ENCODE assay signal across 31 cellular contexts in genomic region chr17:63652106-63652505, GRCh38. TPM values are rescaled to one million over a fixed set of nuclear protein-coding genes. Genes with fewer than 3 reads are reported as not detected.
DNase-seq lines count a peak whose midpoint lies in the region; ATAC-seq and TF ChIP-seq lines count a peak whose summit lies in the region.
"Had no signal": no experiment of that assay in that cellular context is flagged by ENCODE, and none has a peak within 500 bp of the region (broad histone marks: within the 10 kb centered on the region; RNA-seq: fewer than 3 reads in every experiment).

No MANE protein-coding gene starts in this region.

- H4K91ac ChIP-seq in mesenchymal stem cell (ENCODE audit: low read length), result no peak overlapping the region

- no peak for TF ChIP-seq CTCF in esophagus squamous epithelium (IDR thresholded peaks at IDR 0.05)

- no peak overlapping the region for H2AFZ ChIP-seq in mesenchymal stem cell (ENCODE audit: low read depth, low read length)

- no peak for TF ChIP-seq POLR2A in esophagus squamous epithelium (IDR thresholded peaks at IDR 0.05)

- H2AK5ac ChIP-seq in mesenchymal stem cell (ENCODE audit: low read length, severe bottlenecking), result no peak overlapping the region

- H3K4ac ChIP-seq in mesenchymal stem cell (ENCODE audit: low read depth in 1 of 2, low read length in 2 of 2), result no peak overlapping the region

- peak; percentile 18 for DNase-seq in NCI-H510A treated with DMSO at 0.1 percent for 48 hours (lab: John Stamatoyannopoulos, UW)
- no peak for DNase-seq in NCI-H510A (lab: John Stamatoyannopoulos, UW)
- peak; percentile 54 for DNase-seq in amniotic epithelial cell (ENCODE audit: low read depth)
- DNase-seq in mesenchymal stem cell, result peak; percentile 23
- DNase-seq in esophagus squamous epithelium (lab: John Stamatoyannopoulos, UW), result no peak
- no peak for DNase-seq in T-helper 1 cell
- DNase-seq: 8988T; activated CD4-positive, alpha-beta T cell treated with anti-CD3 and anti-CD28 coated beads for 4 hours; activated naive CD8-positive, alpha-beta T cell treated with anti-CD3 and anti-CD28 coated beads for 36 hours; activated T-cell treated with anti-CD3 and anti-CD28 coated beads for 4 hours; Caco-2; caudate nucleus; DMS53; effector memory CD8-positive, alpha-beta T cell; foreskin keratinocyte; lower lobe of right lung; mucosa of descending colon; natural killer cell; NCI-H1048; NCI-H2171 treated with DMSO at 0.1 percent for 48 hours; NCI-H524 treated with DMSO at 0.1 percent for 48 hours; NK-92 treated with Interleukin-12 subunit alpha and Interleukin-12 subunit beta, amount 100 ng/mL, for 24 hours; SHP77; T1000; WERI-Rb-1 had no signal

- WGBS in mesenchymal stem cell, result 51% methylated on average over 3 of the region's 3 CpGs
- WGBS in esophagus squamous epithelium, 2 donors, result 57 to 60% methylated on average over 3 of the region's 3 CpGs

- intact Hi-C loops in esophagus squamous epithelium (cut with DNase I), result no loop called here

- no peak overlapping the region for H3K4me2 ChIP-seq in mesenchymal stem cell (ENCODE audit: low read length, poor library complexity, severe bottlenecking)

- H3K36me3 ChIP-seq in mesenchymal stem cell (ENCODE audit: control insufficient read depth in 1 of 2, insufficient read depth in 2 of 2, low read depth in 1 of 2, low read length in 2 of 2) (peaks cover 7 to 73% of the 10 kb centered on the region in 2 experiments), esophagus squamous epithelium (peaks cover 0 to 94% (median 16%) of the 10 kb centered on the region in 3 donors)

- no peak for TF ChIP-seq EP300 in Ishikawa (IDR thresholded peaks at IDR 0.05; ENCODE audit: borderline replicate concordance)

- H3K23ac ChIP-seq in mesenchymal stem cell (ENCODE audit: low read length in 2 of 2), result no peak overlapping the region

- H2BK5ac ChIP-seq in mesenchymal stem cell (ENCODE audit: low read depth, low read length, poor library complexity, severe bottlenecking), result no peak overlapping the region

- peaks cover under 1% of the 10 kb centered on the region for H3K4me1 ChIP-seq in mesenchymal stem cell (ENCODE audit: control insufficient read depth, insufficient read depth, low read depth, low read length)
- H3K4me1 ChIP-seq in esophagus squamous epithelium, result peaks cover 0 to 3% (median 0%) of the 10 kb centered on the region in 3 donors
- H3K4me1 ChIP-seq: ascending aorta, Caco-2, foreskin keratinocyte had no signal

- no peak overlapping the region for H3K14ac ChIP-seq in mesenchymal stem cell (ENCODE audit: low read length in 2 of 2)

- no peak overlapping the region for H3K9ac ChIP-seq in mesenchymal stem cell (ENCODE audit: low read length)

- no peak overlapping the region for H4K8ac ChIP-seq in mesenchymal stem cell (ENCODE audit: low read length)

- no peak for TF ChIP-seq RAD21 in Ishikawa (IDR thresholded peaks at IDR 0.05; ENCODE audit: low read depth)

- H3K27me3 ChIP-seq in mesenchymal stem cell (ENCODE audit: control insufficient read depth in 1 of 2, insufficient read depth in 1 of 2, low read length in 2 of 2), result no peaks in the 10 kb centered on the region
- no peaks in the 10 kb centered on the region for H3K27me3 ChIP-seq in esophagus squamous epithelium
- H3K27me3 ChIP-seq: ascending aorta, foreskin keratinocyte had no signal

- H3K4me3 ChIP-seq in mesenchymal stem cell (ENCODE audit: insufficient read depth in 1 of 2, low read depth in 1 of 2, low read length in 2 of 2) (no peak overlapping the region), esophagus squamous epithelium (no peak overlapping the region)
- H3K4me3 ChIP-seq: ascending aorta, HAP-1, lower lobe of right lung, mucosa of descending colon had no signal

- H3K27ac ChIP-seq in mesenchymal stem cell (ENCODE audit: low read length, poor library complexity, severe bottlenecking) (no peak overlapping the region), esophagus squamous epithelium (no peak overlapping the region)
- H3K27ac ChIP-seq: ascending aorta, C4-2B, foreskin keratinocyte, lower lobe of right lung, WERI-Rb-1 had no signal

- no peak for ATAC-seq in GM21447 (IDR thresholded peaks at IDR 0.05; ENCODE audit: unreplicated experiment)
- ATAC-seq: effector memory CD8-positive, alpha-beta T cell; foreskin keratinocyte; natural killer cell; stimulated activated memory B cell treated with anti-CD40 and anti-IgM and Interleukin-4, amounts not matched to agents 10 μg/mL and 1 μg/mL and 100 μg/mL, for 72 hours had no signal

- H3K9me3 ChIP-seq in mesenchymal stem cell (ENCODE audit: control insufficient read depth, low read length), result no peaks in the 10 kb centered on the region
- H3K9me3 ChIP-seq in esophagus squamous epithelium, result no peaks in the 10 kb centered on the region
- H3K9me3 ChIP-seq: ascending aorta, Caco-2, HAP-1, lower lobe of right lung, mucosa of descending colon had no signal

- no peak overlapping the region for H2BK120ac ChIP-seq in mesenchymal stem cell (ENCODE audit: low read depth, low read length)

- H3K18ac ChIP-seq in mesenchymal stem cell (ENCODE audit: low read depth in 1 of 2, low read length in 2 of 2), result no peak overlapping the region

- no peak overlapping the region for H2BK15ac ChIP-seq in mesenchymal stem cell (ENCODE audit: low read depth, poor library complexity, severe bottlenecking)

- H2BK12ac ChIP-seq in mesenchymal stem cell (ENCODE audit: low read length in 2 of 2), result no peak overlapping the region

- H3K79me1 ChIP-seq in mesenchymal stem cell (replicated peaks; ENCODE audit: low read length, poor library complexity, severe bottlenecking), result peaks cover 11% of the 10 kb centered on the region

TF ChIP-seq in Ishikawa, 13 proteins besides CTCF, POLR2A, EP300 and RAD21:
- TF ChIP-seq TEAD4 (IDR thresholded peaks at IDR 0.05) (no peak), CEBPB (IDR thresholded peaks at IDR 0.05) (0 out of 2 replicates have a peak, but pooled peaks have one; percentile 4)
TF ChIP-seq in Ishikawa: peak in this region for 1.

RNA-seq across cellular contexts. Expression of gene MAP3K3, which starts 29.9 kb away (rescaled TPM):
- polyA plus RNA-seq in mesenchymal stem cell (2013, experiment 1 of 2), result 16.9 TPM
- 17.1 TPM for polyA plus RNA-seq in mesenchymal stem cell (2013, experiment 2 of 2)
- 10 to 100 TPM; 14.0 to 38.9 (median 18.4) TPM for total RNA-seq in esophagus squamous epithelium

RNA-seq across cellular contexts. Expression of gene LIMD2, which starts 47.8 kb away (rescaled TPM):
- polyA plus RNA-seq in mesenchymal stem cell (2013, experiment 1 of 2), result 34.6 TPM
- 32.7 TPM for polyA plus RNA-seq in mesenchymal stem cell (2013, experiment 2 of 2)
- total RNA-seq in esophagus squamous epithelium, result 1 to 10 TPM; 1.6 to 8.5 (median 4.7) TPM

RNA-seq across cellular contexts. Expression of gene TACO1, which starts 51.4 kb away (rescaled TPM):
- polyA plus RNA-seq in mesenchymal stem cell (2013, experiment 1 of 2), result 15.9 TPM
- 15.5 TPM for polyA plus RNA-seq in mesenchymal stem cell (2013, experiment 2 of 2)
- total RNA-seq in esophagus squamous epithelium, result 10 to 100 TPM in 3 of 4 donors, 1 to 10 TPM in 1; 7.6 to 16.6 (median 12.7) TPM

Comparison
In these comparisons a context has a peak if more than half of its experiments do, and no peak if none do; other contexts are left out.
1. DNase-seq: peak in NCI-H510A treated with DMSO at 0.1 percent for 48 hours (single experiment), amniotic epithelial cell (single experiment) and mesenchymal stem cell (single experiment); none in NCI-H510A (single experiment), esophagus squamous epithelium (single experiment) and T-helper 1 cell (0 of 5).